Comparison of ENCODE assay signal across 28 cellular contexts in the genomic region with DNA sequence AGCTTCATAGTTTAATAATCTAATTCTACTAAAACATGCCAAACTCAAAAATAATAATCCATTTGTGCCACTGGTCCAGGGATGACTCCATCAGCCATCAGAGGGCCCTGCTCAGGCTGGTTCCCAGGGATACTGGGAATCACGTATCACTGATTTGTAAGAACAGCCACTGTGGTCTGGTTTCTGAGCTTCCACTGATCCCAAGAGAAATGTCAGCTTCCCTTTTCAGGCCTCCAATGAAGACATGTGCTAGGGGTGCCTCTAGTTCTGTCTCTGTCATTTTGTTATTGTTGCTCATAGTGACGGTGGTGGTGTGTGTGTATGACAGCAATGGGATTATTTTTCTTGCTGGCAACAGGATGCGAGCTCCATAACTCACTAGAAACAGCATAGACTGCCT.
"Had no signal": no experiment of that assay in that cellular context is flagged by ENCODE, and none has a peak within 500 bp of the region (broad histone marks: within the 10 kb centered on the region; RNA-seq: fewer than 3 reads in every experiment).

No MANE protein-coding gene starts in this region.

- H3K4me3 ChIP-seq: adrenal gland, body of pancreas, esophagus squamous epithelium, gastroesophageal sphincter, heart right ventricle had no signal

- H3K4me1 ChIP-seq: adrenal gland had no signal

- ATAC-seq: activated CD4-positive, alpha-beta T cell treated with anti-CD3 and anti-CD28 coated beads for 36 hours; activated CD8-positive, alpha-beta memory T cell treated with anti-CD3 and anti-CD28 coated beads, Interleukin-2, amount 10 ng/mL, durations not matched to agents 7 days and 5 days; activated CD8-positive, alpha-beta T cell treated with anti-CD3 and anti-CD28 coated beads, Interleukin-2, amount 10 ng/mL, durations not matched to agents 7 days and 5 days; activated naive CD8-positive, alpha-beta T cell treated with anti-CD3 and anti-CD28 coated beads, Interleukin-2, amount 50 U/mL, for 24 hours; body of pancreas; gastroesophageal sphincter; heart right ventricle had no signal

- H3K27ac ChIP-seq: body of pancreas, epithelial cell of prostate, esophagus squamous epithelium, gastroesophageal sphincter, heart right ventricle had no signal

- H3K36me3 ChIP-seq: adrenal gland, esophagus squamous epithelium, gastroesophageal sphincter, heart right ventricle had no signal

- FAIRE-seq: colon, endometrium, endothelial cell of umbilical vein had no signal

- H3K9me3 ChIP-seq: adrenal gland, body of pancreas, esophagus squamous epithelium, gastroesophageal sphincter, heart right ventricle had no signal

- DNase-seq: activated CD4-positive, alpha-beta memory T cell treated with anti-CD3 and anti-CD28 coated beads for 36 hours; activated CD4-positive, alpha-beta T cell treated with anti-CD3 and anti-CD28 coated beads for 36 hours; activated CD4-positive, alpha-beta T cell treated with anti-CD3 and anti-CD28 coated beads, Interleukin-2, amount 10 ng/mL, durations not matched to agents 24 days and 14 days; activated CD4-positive, CD25-positive, alpha-beta regulatory T cell; activated CD4-positive, CD25-positive, alpha-beta regulatory T cell treated with anti-CD3 and anti-CD28 coated beads, Interleukin-2, amount 50 U/mL, for 72 hours; activated CD8-positive, alpha-beta memory T cell treated with anti-CD3 and anti-CD28 coated beads, Interleukin-2, amount 10 ng/mL, durations not matched to agents 7 days and 5 days; activated CD8-positive, alpha-beta memory T cell treated with anti-CD3 and anti-CD28 coated beads, Interleukin-2, amount 50 U/mL, for 4 hours; activated CD8-positive, alpha-beta T cell treated with anti-CD3 and anti-CD28 coated beads, Interleukin-2, amount 10 ng/mL, durations not matched to agents 7 days and 5 days; activated effector memory CD4-positive, alpha-beta T cell treated with anti-CD3 and anti-CD28 coated beads, Interleukin-2, amount 50 U/mL, for 16 hours; activated naive CD4-positive, alpha-beta T cell treated with anti-CD3 and anti-CD28 coated beads for 36 hours; activated naive CD8-positive, alpha-beta T cell treated with anti-CD3 and anti-CD28 coated beads for 36 hours; activated naive CD8-positive, alpha-beta T cell treated with anti-CD3 and anti-CD28 coated beads, Interleukin-2, amount 50 U/mL, for 24 hours; activated T-cell treated with anti-CD3 and anti-CD28 coated beads, Interleukin-2, amount 50 U/mL, for 1 hour; activated T-cell treated with anti-CD3 and anti-CD28 coated beads, Interleukin-2, amount 50 U/mL, for 48 hours; amygdala; aorta; body of pancreas; effector CD8-positive, alpha-beta T cell; esophagus squamous epithelium; foreskin melanocyte; heart right ventricle; T-helper 2 cell had no signal
